8 cellular contexts compared by ENCODE assay signal in genomic region chr10:95561200-95562177, GRCh38. TPM values are rescaled to one million over a fixed set of nuclear protein-coding genes. Genes with fewer than 3 reads are reported as not detected.
DNase-seq lines count a peak whose midpoint lies in the region; ATAC-seq and TF ChIP-seq lines count a peak whose summit lies in the region.

Gene SORBS1, minus strand, starts transcription at chr10:95561371. Its CDS starts 120,236 bp downstream, at chr10:95441135.

- H3K9ac ChIP-seq in PC-3 (ENCODE audit: low read length) (peak within 1 kb of the TSS; percentile 56; the same call in 1 of the 2 replicates), mucosa of stomach (ENCODE audit: low read length) (peak within 1 kb of the TSS; percentile 94)

- BruUV-seq in PC-3 (replicated peaks; lab: Mats Ljungman, UMichigan), result no TSS peak

- H2AFZ ChIP-seq in PC-3 (ENCODE audit: low read length), result peak within 1 kb of the TSS; percentile 90

- peak within 1 kb of the TSS; percentile 63 for H3K4me3 ChIP-seq in Jurkat, Clone E6-1 (ENCODE audit: low read length)
- H3K4me3 ChIP-seq in PC-3 (ENCODE audit: low read length), result peak within 1 kb of the TSS; percentile 93
- H3K4me3 ChIP-seq in esophagus (ENCODE audit: low read depth in 1 of 2, low read length in 2 of 2), result peak within 1 kb of the TSS; percentile 70 to 74
- H3K4me3 ChIP-seq in mucosa of stomach (ENCODE audit: low read length), result peak within 1 kb of the TSS; percentile 66

- H3K36me3 ChIP-seq in PC-3 (ENCODE audit: low read depth, low read length), result no peaks in the 10 kb centered on the region
- H3K36me3 ChIP-seq in esophagus (ENCODE audit: control insufficient read depth in 2 of 2, insufficient read depth in 2 of 2, low read length in 1 of 2), result no peaks in the 10 kb centered on the region
- no peaks in the 10 kb centered on the region for H3K36me3 ChIP-seq in mucosa of stomach (ENCODE audit: control insufficient read depth, insufficient read depth, low read length)

- H3K4me3 Mint-ChIP-seq in activated T-cell treated with anti-CD3 and anti-CD28 coated beads, Interleukin-2, amount 50 U/mL, for 4 hours, result peak within 1 kb of the TSS; percentile 98

- no peaks in the 10 kb centered on the region for H4K20me1 ChIP-seq in PC-3 (ENCODE audit: low read length)

- H3K27me3 Mint-ChIP-seq in activated T-cell treated with anti-CD3 and anti-CD28 coated beads, Interleukin-2, amount 50 U/mL, for 4 hours (ENCODE audit: low read depth), result peaks cover 11% of the 10 kb centered on the region

- H3K27me3 ChIP-seq in PC-3 (ENCODE audit: low read length) (no peaks in the 10 kb centered on the region), esophagus (ENCODE audit: control insufficient read depth in 1 of 2, insufficient read depth in 2 of 2, low read length in 2 of 2) (no peaks in the 10 kb centered on the region), mucosa of stomach (ENCODE audit: control insufficient read depth, insufficient read depth, low read length) (no peaks in the 10 kb centered on the region)

- 5 to 6% methylated on average over 64 to 84 of the region's 84 CpGs for WGBS in esophagus, 2 donors

- CTCF ChIA-PET in PC-3 (lab: Charles Lee), result no interaction called here

- intact Hi-C loops in PC-3 (cut with micrococcal nuclease), result loop anchor here (2.0 kb wide), 1 partner anchor 39 kb away; no protein-coding TSS in a partner anchor

- DNase-seq in DMS114 treated with DMSO at 0.1 percent for 48 hours (lab: John Stamatoyannopoulos, UW; ENCODE audit: unreplicated experiment), result peak; percentile 92
- DNase-seq in Jurkat, Clone E6-1 (ENCODE audit: low read depth, low spot score), result peak; percentile 71
- DNase-seq in PC-3, result peak; percentile 94
- DNase-seq in activated T-cell treated with anti-CD3 and anti-CD28 coated beads, Interleukin-2, amount 50 U/mL, for 4 hours, result peak; percentile 68
- peak; percentile 52 to 75 for DNase-seq in stimulated activated CD8-positive, alpha-beta memory T cell treated with anti-CD3 and anti-CD28 coated beads, Interleukin-4, amount 100 ng/mL, for 4 hours (ENCODE audit: low read depth in 2 of 2, low spot score in 1 of 2)

- H3K9me3 ChIP-seq in PC-3 (ENCODE audit: low read length) (no peaks in the 10 kb centered on the region), esophagus (ENCODE audit: control insufficient read depth in 2 of 2, insufficient read depth in 1 of 2, low read depth in 1 of 2, low read length in 1 of 2) (no peaks in the 10 kb centered on the region), mucosa of stomach (ENCODE audit: control insufficient read depth, low read length) (no peaks in the 10 kb centered on the region)

- ATAC-seq in GM21723 (IDR thresholded peaks at IDR 0.05; ENCODE audit: unreplicated experiment), result peak; percentile 99
- ATAC-seq in PC-3, result peak; percentile 99
- ATAC-seq in activated T-cell treated with anti-CD3 and anti-CD28 coated beads, Interleukin-2, amount 50 U/mL, for 4 hours, result peak; percentile 99

- peak within 1 kb of the TSS; percentile 95 for H3K4me2 ChIP-seq in PC-3 (ENCODE audit: low read length)

- no peaks in the 10 kb centered on the region for H3K9me2 ChIP-seq in PC-3 (replicated peaks; ENCODE audit: low read length)

- H3K4me1 ChIP-seq in PC-3 (ENCODE audit: insufficient read depth, low read length) (no peaks in the 10 kb centered on the region), esophagus (ENCODE audit: control insufficient read depth in 2 of 2, insufficient read depth in 2 of 2, low read length in 1 of 2) (no peaks in the 10 kb centered on the region), mucosa of stomach (ENCODE audit: control insufficient read depth, insufficient read depth, low read length) (peaks cover 11% of the 10 kb centered on the region)

- no peaks in the 10 kb centered on the region for H3K36me3 Mint-ChIP-seq in activated T-cell treated with anti-CD3 and anti-CD28 coated beads, Interleukin-2, amount 50 U/mL, for 4 hours (ENCODE audit: insufficient read depth)

- peaks cover 11% of the 10 kb centered on the region for H3K4me1 Mint-ChIP-seq in activated T-cell treated with anti-CD3 and anti-CD28 coated beads, Interleukin-2, amount 50 U/mL, for 4 hours (ENCODE audit: low read depth)

- TF ChIP-seq CTCF in PC-3 (conservative IDR thresholded peaks at IDR 0.05; ENCODE audit: low read depth, low read length), result no peak

- H3K27ac ChIP-seq in PC-3 (ENCODE audit: low read length) (no peak within 1 kb of the TSS), esophagus (ENCODE audit: low read depth in 2 of 2, low read length in 1 of 2) (peak within 1 kb of the TSS; percentile 87)

- no peaks in the 10 kb centered on the region for H3K79me2 ChIP-seq in PC-3 (ENCODE audit: low read length)

- POLR2A ChIA-PET in PC-3 (lab: Charles Lee; ENCODE audit: unreplicated experiment), result interaction anchor here (0.6 kb wide), 1 partner anchor 20 kb away, joined by 3 read pairs; no protein-coding TSS in a partner anchor

- no peaks in the 10 kb centered on the region for H3F3A ChIP-seq in PC-3 (ENCODE audit: low read length, unreplicated experiment)

- H3K9me3 Mint-ChIP-seq in activated T-cell treated with anti-CD3 and anti-CD28 coated beads, Interleukin-2, amount 50 U/mL, for 4 hours, result no peaks in the 10 kb centered on the region

RNA-seq across cellular contexts. Expression of gene SORBS1, which starts in this region (rescaled TPM):
- polyA plus RNA-seq in Jurkat, Clone E6-1 (2012; ENCODE audit: insufficient read depth, insufficient read length), result 1.7 TPM
- total RNA-seq in PC-3 (2014; rRNA removed), result 3.7 and 4.1 TPM in 2 replicates
- under 1 TPM; 0.32 to 0.46 (median 0.38) TPM for total RNA-seq in activated T-cell treated with anti-CD3 and anti-CD28 coated beads, Interleukin-2, amount 50 U/mL, for 4 hours
- polyA plus RNA-seq in esophagus, result 10 to 100 TPM; 32.7 to 66.3 TPM

Comparison
In these comparisons a context has a peak if more than half of its experiments do, and no peak if none do; other contexts are left out.
1. Peak in DNase-seq and ATAC-seq in activated T-cell treated with anti-CD3 and anti-CD28 coated beads, Interleukin-2, amount 50 U/mL, for 4 hours; RNA of the gene not detected or under 1 TPM.